In genomic region chr9:133884907-133885744, GRCh38 we compare ENCODE assay signal across 1 cellular context.
TF ChIP-seq lines count a peak whose summit lies in the region.

No MANE protein-coding gene starts in this region.

TF ChIP-seq in HepG2, 621 proteins besides CTCF, POLR2A, EP300 and RAD21 (continued from another document and continues in another):
- TF ChIP-seq AHDC1 (CRISPR knock-in tag; IDR thresholded peaks at IDR 0.05; ENCODE audit: borderline replicate concordance) (peak; percentile 66; the same call in 1 of the 2 replicates), SNAPC5 (CRISPR knock-in tag; IDR thresholded peaks at IDR 0.05; ENCODE audit: borderline replicate concordance) (no peak), SYNCRIP (IDR thresholded peaks at IDR 0.05; ENCODE audit: insufficient read depth, low read depth, low read length) (no peak), ELK4 (CRISPR knock-in tag; IDR thresholded peaks at IDR 0.05; ENCODE audit: borderline replicate concordance) (no peak), HMGXB3 (CRISPR knock-in tag; IDR thresholded peaks at IDR 0.05; ENCODE audit: borderline replicate concordance) (peak; percentile 64; the same call in 1 of the 2 replicates), MAZ (IDR thresholded peaks at IDR 0.05; ENCODE audit: borderline replicate concordance, low read depth, low read length) (no peak), MAZ (CRISPR knock-in tag; IDR thresholded peaks at IDR 0.05; ENCODE audit: low read depth) (peak; percentile 53; the same call in 1 of the 2 replicates), PITX1 (CRISPR knock-in tag; IDR thresholded peaks at IDR 0.05) (peak; percentile 90), ZC3H13 (CRISPR knock-in tag; IDR thresholded peaks at IDR 0.05) (0 out of 2 replicates have a peak, but pooled peaks have one; percentile 76), HOXD1 (CRISPR knock-in tag; IDR thresholded peaks at IDR 0.05) (peak; percentile 75; the same call in 1 of the 2 replicates), ZSCAN25 (CRISPR knock-in tag; IDR thresholded peaks at IDR 0.05) (peak; percentile 98), RFXANK (CRISPR knock-in tag; IDR thresholded peaks at IDR 0.05) (no peak), ZFP91 (CRISPR knock-in tag; IDR thresholded peaks at IDR 0.05; ENCODE audit: borderline replicate concordance) (peak; percentile 76), REXO4 (CRISPR knock-in tag; IDR thresholded peaks at IDR 0.05; ENCODE audit: borderline replicate concordance) (no peak), DNMT1 (CRISPR knock-in tag; IDR thresholded peaks at IDR 0.05) (no peak), ZNF788 (CRISPR knock-in tag; IDR thresholded peaks at IDR 0.05; ENCODE audit: borderline replicate concordance) (peak; percentile 97; the same call in 1 of the 2 replicates), MXI1 (IDR thresholded peaks at IDR 0.05; ENCODE audit: borderline replicate concordance, low read depth, low read length) (peak; percentile 27; the same call in 1 of the 3 replicates), ZNF34 (CRISPR knock-in tag; IDR thresholded peaks at IDR 0.05; ENCODE audit: borderline replicate concordance) (no peak), ZNF567 (CRISPR knock-in tag; IDR thresholded peaks at IDR 0.05; ENCODE audit: borderline replicate concordance) (no peak), HDAC1 (CRISPR knock-in tag; IDR thresholded peaks at IDR 0.05) (peak; percentile 88), ZNF766 (CRISPR knock-in tag; IDR thresholded peaks at IDR 0.05; ENCODE audit: borderline replicate concordance) (peak; percentile 72; the same call in 1 of the 2 replicates), FOXJ3 (CRISPR knock-in tag; IDR thresholded peaks at IDR 0.05; ENCODE audit: borderline replicate concordance) (peak; percentile 83), SSRP1 (CRISPR knock-in tag; IDR thresholded peaks at IDR 0.05) (peak; percentile 78), HNF4A (CRISPR knock-in tag; IDR thresholded peaks at IDR 0.05) (peak; percentile 91), ZNF576 (CRISPR knock-in tag; IDR thresholded peaks at IDR 0.05) (0 out of 2 replicates have a peak, but pooled peaks have one; percentile 69), HOXA9 (CRISPR knock-in tag; IDR thresholded peaks at IDR 0.05; ENCODE audit: borderline replicate concordance) (no peak), ZNF121 (CRISPR knock-in tag; IDR thresholded peaks at IDR 0.05) (peak; percentile 69; the same call in 1 of the 2 replicates), UBTF (CRISPR knock-in tag; IDR thresholded peaks at IDR 0.05) (peak; percentile 78), NONO (IDR thresholded peaks at IDR 0.05) (no peak), NONO (CRISPR knock-in tag; conservative IDR thresholded peaks at IDR 0.05) (peak; percentile 93), PHF21A (CRISPR knock-in tag; IDR thresholded peaks at IDR 0.05) (peak; percentile 91), GPBP1L1 (CRISPR knock-in tag; IDR thresholded peaks at IDR 0.05) (no peak), REPIN1 (CRISPR knock-in tag; IDR thresholded peaks at IDR 0.05; ENCODE audit: borderline replicate concordance, low read depth) (peak; percentile 96), ZNF775 (CRISPR knock-in tag; IDR thresholded peaks at IDR 0.05; ENCODE audit: borderline replicate concordance) (no peak), ZNF772 (CRISPR knock-in tag; IDR thresholded peaks at IDR 0.05) (peak; percentile 66; the same call in 1 of the 2 replicates), MLX (CRISPR knock-in tag; IDR thresholded peaks at IDR 0.05) (peak; percentile 80)
